ENCODE assay signal across 8 cellular contexts in the genomic region with DNA sequence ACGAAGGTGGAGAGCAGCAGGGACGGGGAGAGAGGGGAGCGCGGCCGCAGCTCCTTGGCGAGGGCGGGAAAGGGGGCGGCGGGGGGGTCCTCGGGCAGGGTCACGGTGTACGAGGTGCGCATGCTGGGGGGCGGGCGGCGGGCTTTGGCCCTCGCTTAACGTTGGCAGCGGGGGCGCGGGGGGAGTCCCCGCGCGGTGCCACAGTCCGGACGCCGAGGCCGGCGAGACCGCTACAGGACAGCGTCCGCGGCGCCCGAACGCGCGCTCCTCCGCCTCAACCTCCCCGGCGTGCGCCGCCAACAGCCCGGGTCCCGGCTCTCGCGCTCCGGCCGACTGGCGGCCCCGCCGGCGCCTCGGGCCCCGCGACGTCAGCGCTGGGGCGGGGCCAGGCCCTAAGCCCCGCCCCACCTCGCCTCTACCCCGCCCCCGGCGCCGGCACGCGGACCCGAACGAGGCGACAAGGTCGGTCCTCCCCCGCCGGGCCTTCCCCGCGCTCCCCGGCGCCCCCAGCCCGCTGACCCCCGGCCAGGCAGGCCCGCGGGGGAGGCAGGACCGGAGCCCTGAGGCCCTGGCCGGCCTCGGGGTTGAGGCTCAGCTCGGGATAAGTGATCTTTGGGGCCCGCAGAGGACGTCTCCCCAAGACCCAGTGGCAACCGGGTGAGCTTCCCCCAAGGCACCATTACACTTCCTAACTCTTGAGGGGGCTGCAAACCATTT. TPM values are rescaled to one million over a fixed set of nuclear protein-coding genes. Genes with fewer than 3 reads are reported as not detected.
A peak's percentile ranks its signal among the peaks of the same experiment; 100 is the strongest.
DNase-seq lines count a peak whose midpoint lies in the region; ATAC-seq and TF ChIP-seq lines count a peak whose summit lies in the region.

No MANE protein-coding gene starts in this region.

- H3K4me1 Mint-ChIP-seq in naive thymus-derived CD8-positive, alpha-beta T cell, result peaks cover 8 to 14% (median 13%) of the 10 kb centered on the region in 4 donors

- peak overlapping the region; percentile 54 to 90 (median 83) for H3K4me3 Mint-ChIP-seq in naive thymus-derived CD8-positive, alpha-beta T cell

- ATAC-seq in GM19035 (IDR thresholded peaks at IDR 0.05; ENCODE audit: unreplicated experiment), result peak; percentile 67
- ATAC-seq in naive thymus-derived CD8-positive, alpha-beta T cell, result peak; percentile 85 to 94

- H3K4me3 ChIP-seq in esophagus squamous epithelium, result peak overlapping the region; percentile 36 to 76 (median 60)

- peaks cover 29 to 65% (median 41%) of the 10 kb centered on the region in 5 donors for H3K27me3 Mint-ChIP-seq in naive thymus-derived CD8-positive, alpha-beta T cell

- H3K9me3 Mint-ChIP-seq in naive thymus-derived CD8-positive, alpha-beta T cell, result no peaks in the 10 kb centered on the region

- DNase-seq in NCI-H69 (lab: John Stamatoyannopoulos, UW), result peak; percentile 77
- peak; percentile 61 to 73 for DNase-seq in activated T-cell treated with anti-CD3 and anti-CD28 coated beads, Interleukin-2, amount 50 U/mL, for 48 hours
- DNase-seq in esophagus squamous epithelium (lab: John Stamatoyannopoulos, UW), result no peak
- DNase-seq in naive thymus-derived CD8-positive, alpha-beta T cell, result peak in 9 of 10 donors; percentile 36 to 67 (median 49)
- DNase-seq in substantia nigra (lab: John Stamatoyannopoulos, UW), result peak in 29 of 49 donors; percentile 45 to 89 (median 68)
- DNase-seq in globus pallidus (ENCODE audit: low spot score), result no peak
- no peak for DNase-seq in A172 (ENCODE audit: low spot score)

- H3K36me3 ChIP-seq in esophagus squamous epithelium, result peaks cover 0 to 11% (median 0%) of the 10 kb centered on the region in 3 donors

- no peak for TF ChIP-seq CTCF in esophagus squamous epithelium (IDR thresholded peaks at IDR 0.05)

- H3K4me1 ChIP-seq in esophagus squamous epithelium, result peaks cover 53 to 97% (median 67%) of the 10 kb centered on the region in 3 donors

- H3K27ac ChIP-seq in esophagus squamous epithelium (peak overlapping the region; percentile 66 to 95 (median 90)), substantia nigra (ENCODE audit: low read depth, low read length, poor library complexity, severe bottlenecking) (peak overlapping the region; percentile 76)

- WGBS in esophagus squamous epithelium, 2 donors, result no CpG with 5 or more reads among the region's 88 CpGs

- H3K27ac Mint-ChIP-seq in naive thymus-derived CD8-positive, alpha-beta T cell, result peak overlapping the region in 2 of 10 donors; percentile 43 to 91

- peaks cover 0 to 41% (median 0%) of the 10 kb centered on the region in 4 donors for H3K27me3 ChIP-seq in esophagus squamous epithelium

- no peaks in the 10 kb centered on the region for H3K36me3 Mint-ChIP-seq in naive thymus-derived CD8-positive, alpha-beta T cell

- POLR2A ChIA-PET in naive thymus-derived CD8-positive, alpha-beta T cell (lab: Charles Lee), result no interaction called here

- TF ChIP-seq POLR2A in esophagus squamous epithelium (IDR thresholded peaks at IDR 0.05), result peak in 2 of 4 donors; percentile 59

- no peaks in the 10 kb centered on the region for H3K9me3 ChIP-seq in esophagus squamous epithelium

- intact Hi-C loops in esophagus squamous epithelium (cut with DNase I), result no loop called here

RNA-seq across cellular contexts. Expression of gene USP2, which starts 17.5 kb away (rescaled TPM):
- total RNA-seq in esophagus squamous epithelium, result 1 to 10 TPM; 1.9 to 9.6 (median 4.8) TPM
- under 1 TPM; 0.16 to 0.23 TPM for total RNA-seq in naive thymus-derived CD8-positive, alpha-beta T cell
- polyA plus RNA-seq in naive thymus-derived CD8-positive, alpha-beta T cell, result under 1 TPM in 1 of 3 donors, not detected in 2; 0.13 TPM
- 0.17 TPM in 1 of 2 replicates, not detected in the other for total RNA-seq in A172 (2014; rRNA removed; shearing (Covaris generic))

RNA-seq across cellular contexts. Expression of gene MFRP, which starts 17.5 kb away (rescaled TPM):
- not detected for total RNA-seq in esophagus squamous epithelium
- total RNA-seq in naive thymus-derived CD8-positive, alpha-beta T cell, result not detected
- not detected for polyA plus RNA-seq in naive thymus-derived CD8-positive, alpha-beta T cell
- not detected in 2 replicates for total RNA-seq in A172 (2014; rRNA removed; shearing (Covaris generic))

RNA-seq across cellular contexts. Expression of gene C1QTNF5, which starts 23.3 kb away (rescaled TPM):
- total RNA-seq in esophagus squamous epithelium, result 10 to 100 TPM in 2 of 4 donors, 1 to 10 TPM in 2; 5.3 to 18.8 (median 10.3) TPM
- not detected for total RNA-seq in naive thymus-derived CD8-positive, alpha-beta T cell
- polyA plus RNA-seq in naive thymus-derived CD8-positive, alpha-beta T cell, result not detected
- total RNA-seq in A172 (2014; rRNA removed; shearing (Covaris generic)), result not detected in 2 replicates

RNA-seq across cellular contexts. Expression of gene RNF26, which starts 29.7 kb away (rescaled TPM):
- total RNA-seq in esophagus squamous epithelium, result 10 to 100 TPM; 10.5 to 17.9 (median 12.2) TPM
- 10 to 100 TPM; 19.8 to 21.1 TPM for total RNA-seq in naive thymus-derived CD8-positive, alpha-beta T cell
- polyA plus RNA-seq in naive thymus-derived CD8-positive, alpha-beta T cell, result 10 to 100 TPM; 37.0 to 45.9 (median 39.6) TPM
- total RNA-seq in A172 (2014; rRNA removed; shearing (Covaris generic)), result 3.9 and 5.0 TPM in 2 replicates

RNA-seq across cellular contexts. Expression of gene MCAM, which starts 47.1 kb away (rescaled TPM):
- total RNA-seq in esophagus squamous epithelium, result 100 to 1,000 TPM in 2 of 4 donors, 10 to 100 TPM in 2; 20.8 to 169 (median 80.9) TPM
- total RNA-seq in naive thymus-derived CD8-positive, alpha-beta T cell, result under 1 TPM; 0.33 to 0.55 TPM
- polyA plus RNA-seq in naive thymus-derived CD8-positive, alpha-beta T cell, result 1 to 10 TPM in 1 of 3 donors, under 1 TPM in 2; 0.35 to 1.2 (median 0.65) TPM
- total RNA-seq in A172 (2014; rRNA removed; shearing (Covaris generic)), result 25.4 and 42.9 TPM in 2 replicates

Comparison
In these comparisons a context has a peak if more than half of its experiments do, and no peak if none do; other contexts are left out.
1. DNase-seq: peak in NCI-H69 (single experiment), activated T-cell treated with anti-CD3 and anti-CD28 coated beads, Interleukin-2, amount 50 U/mL, for 48 hours (2 of 2), naive thymus-derived CD8-positive, alpha-beta T cell (9 of 10) and substantia nigra (29 of 49); none in esophagus squamous epithelium (single experiment), globus pallidus (single experiment) and A172 (single experiment).